8 cellular contexts compared by ENCODE assay signal in the genomic region with DNA sequence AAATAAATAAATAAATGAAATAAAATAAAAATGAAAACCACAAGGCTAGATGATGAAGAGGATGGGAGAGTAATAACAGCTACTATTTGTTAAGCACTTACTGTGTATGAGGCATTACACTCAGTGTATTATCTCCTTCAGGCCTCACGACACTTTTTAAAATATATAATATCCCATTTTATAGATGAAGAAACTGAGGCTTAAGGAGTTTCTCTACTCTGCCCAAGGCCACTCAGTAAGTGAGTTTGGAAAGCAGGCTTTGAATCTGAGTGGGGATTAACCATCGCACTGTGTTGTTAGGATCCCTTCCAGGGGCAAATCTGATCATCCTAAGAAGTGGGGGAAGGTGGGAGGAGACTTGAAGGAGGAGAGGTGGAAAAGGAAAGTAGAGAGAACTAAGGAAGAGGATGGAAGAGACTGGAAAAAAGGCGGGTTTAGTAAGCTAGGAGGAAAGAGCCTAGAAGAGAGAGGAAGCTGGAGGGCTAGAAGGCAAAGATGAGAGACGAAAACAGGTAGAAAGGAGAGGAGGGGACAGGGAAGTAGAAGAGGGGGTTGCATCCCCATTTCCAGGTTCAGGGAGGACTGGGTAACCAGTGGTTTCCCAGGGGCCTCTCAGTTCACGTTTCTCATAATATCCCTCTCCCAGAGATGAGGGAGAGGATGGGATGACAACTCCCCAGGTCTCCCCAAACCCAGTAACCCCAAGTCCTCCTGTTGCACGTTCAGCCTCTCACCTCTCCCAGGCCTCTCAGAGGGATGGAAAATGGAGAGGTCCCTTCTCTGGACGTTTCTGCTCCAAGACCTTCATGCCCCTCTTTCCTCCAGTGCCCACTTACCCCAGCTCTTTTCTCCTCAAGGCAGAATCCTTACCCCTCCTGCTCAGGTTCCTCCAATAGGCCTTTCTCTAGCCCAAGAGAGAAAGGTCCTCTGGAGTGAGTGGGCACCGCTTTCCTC. TPM values are rescaled to one million over a fixed set of nuclear protein-coding genes. Genes with fewer than 3 reads are reported as not detected.
DNase-seq lines count a peak whose midpoint lies in the region; FAIRE-seq and TF ChIP-seq lines count a peak whose summit lies in the region.

No MANE protein-coding gene starts in this region.

- POLR2A ChIA-PET in activated CD4-positive, alpha-beta T cell treated with anti-CD3 and anti-CD28 coated beads, Interleukin-2, amount 10 ng/mL, durations not matched to agents 7 days and 5 days (lab: Charles Lee): interaction anchor here (0.5 to 0.8 kb wide), 2 partner anchors 12 to 39 kb away, joined by 3 read pairs; no protein-coding TSS in a partner anchor

- peak overlapping the region; percentile 88 for H3K4me3 Mint-ChIP-seq in activated CD4-positive, alpha-beta T cell treated with anti-CD3 and anti-CD28 coated beads, Interleukin-2, amount 10 ng/mL, durations not matched to agents 7 days and 5 days
- peak overlapping the region; percentile 88 for H3K4me3 Mint-ChIP-seq in astrocyte (ENCODE audit: unreplicated experiment)

- peaks cover 44% of the 10 kb centered on the region for H3K36me3 Mint-ChIP-seq in activated CD4-positive, alpha-beta T cell treated with anti-CD3 and anti-CD28 coated beads, Interleukin-2, amount 10 ng/mL, durations not matched to agents 7 days and 5 days (ENCODE audit: low read depth)
- peaks cover 6% of the 10 kb centered on the region for H3K36me3 Mint-ChIP-seq in astrocyte (ENCODE audit: low read depth, unreplicated experiment)

- H3K4me1 ChIP-seq in astrocyte (ENCODE audit: insufficient read depth, low read length) (peaks cover 29% of the 10 kb centered on the region), thymus (ENCODE audit: control insufficient read depth, insufficient read depth, low read length) (peaks cover 11% of the 10 kb centered on the region)

- H3K36me3 ChIP-seq in astrocyte (ENCODE audit: insufficient read depth, low read length): no peaks in the 10 kb centered on the region
- H3K36me3 ChIP-seq in thymus (ENCODE audit: control insufficient read depth, insufficient read depth): peaks cover 38% of the 10 kb centered on the region

- no peaks in the 10 kb centered on the region for H3K27me3 Mint-ChIP-seq in activated CD4-positive, alpha-beta T cell treated with anti-CD3 and anti-CD28 coated beads, Interleukin-2, amount 10 ng/mL, durations not matched to agents 7 days and 5 days
- peaks cover 4% of the 10 kb centered on the region for H3K27me3 Mint-ChIP-seq in astrocyte (ENCODE audit: low read depth, unreplicated experiment)

- peak overlapping the region; percentile 76 for H2AFZ ChIP-seq in astrocyte (ENCODE audit: low read depth, low read length)

- no peak overlapping the region for H3K27ac ChIP-seq in astrocyte (ENCODE audit: low read depth, low read length)
- peak overlapping the region; percentile 98 for H3K27ac ChIP-seq in thymus (ENCODE audit: low read depth)

- DNase-seq in activated CD4-positive, alpha-beta T cell treated with anti-CD3 and anti-CD28 coated beads, Interleukin-2, amount 10 ng/mL, durations not matched to agents 7 days and 5 days: no peak
- DNase-seq in activated CD4-positive, alpha-beta T cell treated with anti-CD3 and anti-CD28 coated beads for 48 hours: no peak
- DNase-seq in astrocyte (ENCODE audit: low read depth) (no peak), lower leg skin (ENCODE audit: low spot score in 2 of 2) (no peak), iPS-NIHi7 (ENCODE audit: extremely low spot score) (no peak), NCI-H2107 (lab: John Stamatoyannopoulos, UW) (no peak), head of caudate nucleus (no peak)

- H3K9me3 ChIP-seq in astrocyte (ENCODE audit: insufficient read depth, low read depth, low read length): no peaks in the 10 kb centered on the region
- no peaks in the 10 kb centered on the region for H3K9me3 ChIP-seq in thymus (ENCODE audit: control insufficient read depth)

- peaks cover 5% of the 10 kb centered on the region for H4K20me1 ChIP-seq in astrocyte (ENCODE audit: insufficient read depth, low read length)

- no peak for FAIRE-seq in astrocyte (lab: Jason Lieb, UNC)

- H3K9me3 Mint-ChIP-seq in activated CD4-positive, alpha-beta T cell treated with anti-CD3 and anti-CD28 coated beads, Interleukin-2, amount 10 ng/mL, durations not matched to agents 7 days and 5 days: no peaks in the 10 kb centered on the region
- no peaks in the 10 kb centered on the region for H3K9me3 Mint-ChIP-seq in astrocyte (ENCODE audit: unreplicated experiment)

- CTCF ChIA-PET in activated CD4-positive, alpha-beta T cell treated with anti-CD3 and anti-CD28 coated beads, Interleukin-2, amount 10 ng/mL, durations not matched to agents 7 days and 5 days (lab: Charles Lee): interaction anchor here (1.0 to 10.3 kb wide), 6 partner anchors 9 to 101 kb away, joined by 3 to 98 read pairs (median 38); partner anchors contain the start of genes LRP1 and NAB2

- peaks cover 59% of the 10 kb centered on the region for H3K4me1 Mint-ChIP-seq in activated CD4-positive, alpha-beta T cell treated with anti-CD3 and anti-CD28 coated beads, Interleukin-2, amount 10 ng/mL, durations not matched to agents 7 days and 5 days
- peaks cover 5% of the 10 kb centered on the region for H3K4me1 Mint-ChIP-seq in astrocyte (ENCODE audit: low read depth, unreplicated experiment)

- no peak for TF ChIP-seq POLR2A in lower leg skin (IDR thresholded peaks at IDR 0.05)

- WGBS in lower leg skin, 2 donors: 45 to 46% methylated on average over 8 of the region's 8 CpGs
- WGBS in thymus: 79% methylated on average over 8 of the region's 8 CpGs

- H3K4me3 ChIP-seq in astrocyte (ENCODE audit: insufficient read depth, low read depth, low read length) (peak overlapping the region; percentile 63), lower leg skin (ENCODE audit: low read depth, poor library complexity, severe bottlenecking) (peak overlapping the region; percentile 64), thymus (ENCODE audit: low read length) (peak overlapping the region; percentile 52)

- H3K27me3 ChIP-seq in astrocyte (ENCODE audit: insufficient read depth, low read length): no peaks in the 10 kb centered on the region
- H3K27me3 ChIP-seq in thymus (ENCODE audit: control insufficient read depth, insufficient read depth): no peaks in the 10 kb centered on the region

- peak overlapping the region; percentile 95 for H3K27ac Mint-ChIP-seq in activated CD4-positive, alpha-beta T cell treated with anti-CD3 and anti-CD28 coated beads, Interleukin-2, amount 10 ng/mL, durations not matched to agents 7 days and 5 days
- H3K27ac Mint-ChIP-seq in astrocyte (ENCODE audit: unreplicated experiment): peak overlapping the region; percentile 24

- intact Hi-C loops in lower leg skin (cut with DNase I; ENCODE audit: low total_unique reads): loop anchor here (5.0 kb wide), 1 partner anchor 42 kb away; no protein-coding TSS in a partner anchor
- intact Hi-C loops in head of caudate nucleus (cut with DNase I): no loop called here

- no peak for TF ChIP-seq CTCF in astrocyte (IDR thresholded peaks at IDR 0.05; ENCODE audit: insufficient read depth, low read depth, low read length)
- TF ChIP-seq CTCF in lower leg skin (IDR thresholded peaks at IDR 0.05): no peak

- H3K4me2 ChIP-seq in astrocyte (ENCODE audit: low read length): peak overlapping the region; percentile 90

- no peaks in the 10 kb centered on the region for H3K79me2 ChIP-seq in astrocyte (ENCODE audit: insufficient read depth, low read length)

- H3K9ac ChIP-seq in astrocyte (ENCODE audit: low read length): no peak overlapping the region

RNA-seq across cellular contexts. Expression of gene STAT6, which starts 1.7 kb away (rescaled TPM):
- total RNA-seq in activated CD4-positive, alpha-beta T cell treated with anti-CD3 and anti-CD28 coated beads, Interleukin-2, amount 10 ng/mL, durations not matched to agents 7 days and 5 days: 100 to 1,000 TPM; 239 to 242 TPM
- 33.8 and 36.2 TPM in 2 replicates for total RNA-seq in astrocyte
- 100 to 1,000 TPM; 105 to 210 (median 129) TPM for total RNA-seq in lower leg skin
- 236 TPM for polyA plus RNA-seq in thymus

RNA-seq across cellular contexts. Expression of gene LRP1, which starts 18.8 kb away (rescaled TPM):
- under 1 TPM; 0.94 TPM for total RNA-seq in activated CD4-positive, alpha-beta T cell treated with anti-CD3 and anti-CD28 coated beads, Interleukin-2, amount 10 ng/mL, durations not matched to agents 7 days and 5 days
- 369 and 397 TPM in 2 replicates for total RNA-seq in astrocyte
- 100 to 1,000 TPM in 2 of 4 donors, 10 to 100 TPM in 2; 93.4 to 156 (median 101) TPM for total RNA-seq in lower leg skin
- 22.6 TPM for polyA plus RNA-seq in thymus

RNA-seq across cellular contexts. Expression of gene NAB2, which starts 20.6 kb away (rescaled TPM):
- 1 to 10 TPM; 5.5 to 6.8 TPM for total RNA-seq in activated CD4-positive, alpha-beta T cell treated with anti-CD3 and anti-CD28 coated beads, Interleukin-2, amount 10 ng/mL, durations not matched to agents 7 days and 5 days
- total RNA-seq in astrocyte (36.6 and 37.8 TPM in 2 replicates), lower leg skin (10 to 100 TPM; 44.1 to 89.6 (median 64.6) TPM)
- 32.7 TPM for polyA plus RNA-seq in thymus

RNA-seq across cellular contexts. Expression of gene NEMP1, which starts 30.9 kb away (rescaled TPM):
- total RNA-seq in activated CD4-positive, alpha-beta T cell treated with anti-CD3 and anti-CD28 coated beads, Interleukin-2, amount 10 ng/mL, durations not matched to agents 7 days and 5 days: 10 to 100 TPM; 50.2 to 54.3 TPM
- 9.4 and 10.6 TPM in 2 replicates for total RNA-seq in astrocyte
- 1 to 10 TPM; 7.0 to 9.2 (median 7.9) TPM for total RNA-seq in lower leg skin
- polyA plus RNA-seq in thymus: 9.5 TPM

RNA-seq across cellular contexts. Expression of gene LRP1-AS, which starts 37.9 kb away (rescaled TPM):
- not detected for total RNA-seq in activated CD4-positive, alpha-beta T cell treated with anti-CD3 and anti-CD28 coated beads, Interleukin-2, amount 10 ng/mL, durations not matched to agents 7 days and 5 days
- not detected in 2 replicates for total RNA-seq in astrocyte
- not detected for total RNA-seq in lower leg skin
- not detected for polyA plus RNA-seq in thymus

Comparison
In these comparisons a context has a peak if more than half of its experiments do, and no peak if none do; other contexts are left out.
1. RNA of gene LRP1, which starts 18.8 kb away (total RNA-seq): 369 to 397 TPM in astrocyte and 93.4 to 156 TPM in lower leg skin; 0.94 TPM in activated CD4-positive, alpha-beta T cell treated with anti-CD3 and anti-CD28 coated beads, Interleukin-2, amount 10 ng/mL, durations not matched to agents 7 days and 5 days; every median in the first group is over 10 times any median in the second.
2. Peak in every context shown above with its lines, with median percentiles within 50 percentile points of each other: H3K4me3 ChIP-seq.